In the genomic region with DNA sequence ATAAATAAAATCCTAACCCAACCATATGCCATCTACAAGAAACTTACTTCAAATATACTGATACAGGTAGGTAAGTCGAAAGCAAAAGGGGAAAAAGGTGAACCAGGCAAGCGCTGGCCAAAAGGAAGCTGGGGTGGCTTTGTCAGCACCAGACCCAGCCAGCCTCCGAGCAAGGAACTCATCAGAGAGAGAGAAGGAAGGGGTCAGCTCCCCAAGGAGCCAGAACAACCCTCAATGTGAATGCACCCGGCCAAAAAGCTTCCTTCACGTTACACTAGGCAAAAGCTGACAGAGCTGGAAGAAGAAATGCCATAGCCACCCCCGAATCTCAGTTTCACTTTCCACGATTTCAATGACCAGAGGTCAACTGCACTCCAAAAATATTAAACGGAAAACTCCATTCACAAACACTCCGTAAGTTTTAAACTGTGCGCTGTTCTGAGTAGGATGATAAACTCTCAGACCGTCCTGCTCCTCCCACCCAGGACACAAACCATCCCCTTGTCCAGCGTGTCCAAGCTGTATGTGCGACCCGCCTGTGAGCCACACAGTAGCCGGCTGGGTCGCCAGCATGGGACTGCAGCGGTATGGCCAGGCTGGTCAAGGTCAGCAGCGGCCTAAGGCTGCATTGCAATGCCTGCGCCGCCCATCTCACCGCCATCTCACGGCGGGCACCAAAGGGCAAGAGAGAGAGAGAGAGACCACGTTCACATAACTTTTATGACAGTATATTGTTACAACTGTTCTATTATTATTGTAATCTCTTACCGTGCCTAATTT, we compare ENCODE assay signal across 16 cellular contexts. TPM values are rescaled to one million over a fixed set of nuclear protein-coding genes. Genes with fewer than 3 reads are reported as not detected.
A peak's percentile ranks its signal among the peaks of the same experiment; 100 is the strongest.
DNase-seq lines count a peak whose midpoint lies in the region; ATAC-seq and TF ChIP-seq lines count a peak whose summit lies in the region.
"Had no signal": no experiment of that assay in that cellular context is flagged by ENCODE, and none has a peak within 500 bp of the region (broad histone marks: within the 10 kb centered on the region; RNA-seq: fewer than 3 reads in every experiment).

No MANE protein-coding gene starts in this region.

- H3K36me3 ChIP-seq in BLaER1 (peaks cover 20% of the 10 kb centered on the region), sigmoid colon (peaks cover 0 to 8% (median 0%) of the 10 kb centered on the region in 4 donors)

- H3K36me3 Mint-ChIP-seq in brain: peaks cover 10% of the 10 kb centered on the region
- no peaks in the 10 kb centered on the region for H3K36me3 Mint-ChIP-seq in activated naive CD8-positive, alpha-beta T cell treated with anti-CD3 and anti-CD28 coated beads for 36 hours
- H3K36me3 Mint-ChIP-seq: activated CD4-positive, alpha-beta memory T cell treated with anti-CD3 and anti-CD28 coated beads for 36 hours had no signal

- TF ChIP-seq CTCF in brain (conservative IDR thresholded peaks at IDR 0.05) (no peak), sigmoid colon (IDR thresholded peaks at IDR 0.05) (no peak), lower leg skin (IDR thresholded peaks at IDR 0.05) (no peak)

- no peak for TF ChIP-seq EP300 in sigmoid colon (IDR thresholded peaks at IDR 0.05)

- H3K4me3 Mint-ChIP-seq in brain: no peak overlapping the region
- H3K4me3 Mint-ChIP-seq in activated naive CD8-positive, alpha-beta T cell treated with anti-CD3 and anti-CD28 coated beads for 36 hours: no peak overlapping the region
- H3K4me3 Mint-ChIP-seq: activated CD4-positive, alpha-beta memory T cell treated with anti-CD3 and anti-CD28 coated beads for 36 hours had no signal

- ATAC-seq in left lobe of liver: peak; percentile 16
- ATAC-seq: GM12878 had no signal

- peak overlapping the region; percentile 98 for H3K4me2 ChIP-seq in BLaER1
- H3K4me2 ChIP-seq: SK-N-SH had no signal

- H3K27ac Mint-ChIP-seq in brain: peak overlapping the region in 4 of 5 experiments; percentile 28 to 77 (median 45)
- H3K27ac Mint-ChIP-seq in activated naive CD8-positive, alpha-beta T cell treated with anti-CD3 and anti-CD28 coated beads for 36 hours: no peak overlapping the region
- H3K27ac Mint-ChIP-seq: activated CD4-positive, alpha-beta memory T cell treated with anti-CD3 and anti-CD28 coated beads for 36 hours had no signal

- H3K4me3 ChIP-seq in BLaER1 (peak overlapping the region; percentile 49), sigmoid colon (no peak overlapping the region), lower leg skin (ENCODE audit: low read depth, poor library complexity, severe bottlenecking) (no peak overlapping the region)
- H3K4me3 ChIP-seq: GM12878 had no signal

- H3K9ac ChIP-seq in BLaER1: peak overlapping the region; percentile 76
- H3K9ac ChIP-seq: SK-N-SH had no signal

- no peaks in the 10 kb centered on the region for H3K27me3 ChIP-seq in BLaER1
- no peaks in the 10 kb centered on the region for H3K27me3 ChIP-seq in sigmoid colon

- H4K20me1 ChIP-seq in BLaER1: peaks cover 38% of the 10 kb centered on the region

- DNase-seq in left lobe of liver (ENCODE audit: low spot score): no peak
- peak; percentile 64 for DNase-seq in sigmoid colon
- DNase-seq in NCI-H526 treated with DMSO at 0.1 percent for 48 hours (lab: John Stamatoyannopoulos, UW): no peak
- DNase-seq in lower leg skin (ENCODE audit: low spot score in 2 of 2): no peak
- no peak for DNase-seq in activated naive CD8-positive, alpha-beta T cell treated with anti-CD3 and anti-CD28 coated beads for 36 hours
- no peak for DNase-seq in activated effector memory CD4-positive, alpha-beta T cell treated with anti-CD3 and anti-CD28 coated beads, Interleukin-2, amount 50 U/mL, for 16 hours
- DNase-seq: activated CD4-positive, alpha-beta memory T cell treated with anti-CD3 and anti-CD28 coated beads for 36 hours; amygdala; cortex of kidney; NCI-H1930; NCI-H524; stimulated activated CD4-positive, alpha-beta T cell treated with anti-CD3 and anti-CD28 coated beads, Interleukin-4, amount 100 ng/mL, for 24 hours had no signal

- TF ChIP-seq POLR2A in sigmoid colon (IDR thresholded peaks at IDR 0.05): no peak
- TF ChIP-seq POLR2A in lower leg skin (IDR thresholded peaks at IDR 0.05): no peak

- H3K4me1 Mint-ChIP-seq in brain: peaks cover 57% of the 10 kb centered on the region
- peaks cover 9% of the 10 kb centered on the region for H3K4me1 Mint-ChIP-seq in activated naive CD8-positive, alpha-beta T cell treated with anti-CD3 and anti-CD28 coated beads for 36 hours

- H3K4me1 ChIP-seq in BLaER1 (peaks cover 91% of the 10 kb centered on the region), sigmoid colon (peaks cover 0 to 78% (median 74%) of the 10 kb centered on the region in 4 donors)

- no peaks in the 10 kb centered on the region for H3K9me3 ChIP-seq in BLaER1
- H3K9me3 ChIP-seq in sigmoid colon: no peaks in the 10 kb centered on the region
- H3K9me3 ChIP-seq: SK-N-SH had no signal

- intact Hi-C loops in sigmoid colon (cut with DNase I): no loop called here
- intact Hi-C loops in lower leg skin (cut with DNase I; ENCODE audit: low total_unique reads): no loop called here

- WGBS in sigmoid colon, 2 donors: 84 to 85% methylated on average over 25 of the region's 25 CpGs
- 82% methylated on average over 25 of the region's 25 CpGs for WGBS in lower leg skin, 2 donors

- H3K27ac ChIP-seq in BLaER1: peak overlapping the region; percentile 91
- peak overlapping the region; percentile 35 to 77 (median 70) for H3K27ac ChIP-seq in sigmoid colon

- peaks cover 4% of the 10 kb centered on the region for H3K27me3 Mint-ChIP-seq in brain
- H3K27me3 Mint-ChIP-seq in activated naive CD8-positive, alpha-beta T cell treated with anti-CD3 and anti-CD28 coated beads for 36 hours: no peaks in the 10 kb centered on the region

- H3K9me3 Mint-ChIP-seq in brain: no peaks in the 10 kb centered on the region
- no peaks in the 10 kb centered on the region for H3K9me3 Mint-ChIP-seq in activated naive CD8-positive, alpha-beta T cell treated with anti-CD3 and anti-CD28 coated beads for 36 hours
- H3K9me3 Mint-ChIP-seq: activated CD4-positive, alpha-beta memory T cell treated with anti-CD3 and anti-CD28 coated beads for 36 hours had no signal

RNA-seq across cellular contexts. Expression of gene CYFIP1, which starts 29.8 kb away (rescaled TPM):
- polyA plus RNA-seq in brain (ENCODE audit: insufficient read depth, low read depth, low replicate concordance): 41.4 TPM
- 46.0 TPM for total RNA-seq in left lobe of liver
- 10 to 100 TPM; 69.8 to 99.6 (median 77.2) TPM for total RNA-seq in sigmoid colon
- polyA plus RNA-seq in sigmoid colon: 10 to 100 TPM; 45.0 to 66.4 (median 56.6) TPM
- total RNA-seq in lower leg skin: 100 to 1,000 TPM in 1 of 4 donors, 10 to 100 TPM in 3; 81.0 to 108 (median 94.6) TPM
- 10 to 100 TPM; 14.9 to 17.1 TPM for total RNA-seq in activated naive CD8-positive, alpha-beta T cell treated with anti-CD3 and anti-CD28 coated beads for 36 hours
